ENCODE assay signal across 11 cellular contexts in genomic region chr15:65423150-65423976, GRCh38. TPM values are rescaled to one million over a fixed set of nuclear protein-coding genes. Genes with fewer than 3 reads are reported as not detected.
DNase-seq lines count a peak whose midpoint lies in the region; ATAC-seq and TF ChIP-seq lines count a peak whose summit lies in the region.
"Had no signal": no experiment of that assay in that cellular context is flagged by ENCODE, and none has a peak within 500 bp of the region (broad histone marks: within the 10 kb centered on the region; RNA-seq: fewer than 3 reads in every experiment).

No MANE protein-coding gene starts in this region.

- H3K27me3 ChIP-seq in BE2C = peaks cover 4% of the 10 kb centered on the region; the same call in 1 of the 2 replicates
- H3K27me3 ChIP-seq in HUES6 (ENCODE audit: control insufficient read depth, insufficient read depth, low read length) = peaks cover 15% of the 10 kb centered on the region; the same call in 1 of the 2 replicates
- H3K27me3 ChIP-seq in neural cell (ENCODE audit: insufficient read depth, low read depth, low read length) = peaks cover 3% of the 10 kb centered on the region
- peaks cover 4% of the 10 kb centered on the region; the same call in 1 of the 2 replicates for H3K27me3 ChIP-seq in PC-9 (ENCODE audit: insufficient read depth, low read depth)
- no peaks in the 10 kb centered on the region for H3K27me3 ChIP-seq in PC-3 (ENCODE audit: low read length)

- intact Hi-C loops in PC-9 (cut with micrococcal nuclease; ENCODE audit: unreplicated experiment) (no loop called here), PC-3 (cut with micrococcal nuclease) (no loop called here)

- BruUV-seq in PC-9 (replicated peaks; lab: Mats Ljungman, UMichigan) (no TSS peak), PC-3 (replicated peaks; lab: Mats Ljungman, UMichigan) (no TSS peak)

- H3K4me2 ChIP-seq in neural cell (ENCODE audit: low read length) (no peak overlapping the region), PC-9 (no peak overlapping the region), PC-3 (ENCODE audit: low read length) (no peak overlapping the region)

- CTCF ChIA-PET in PC-9 (lab: Charles Lee) = no interaction called here
- CTCF ChIA-PET in PC-3 (lab: Charles Lee) = no interaction called here

- H3K9me3 ChIP-seq in BE2C (no peaks in the 10 kb centered on the region), HUES6 (ENCODE audit: control insufficient read depth, insufficient read depth, low read depth, low read length) (no peaks in the 10 kb centered on the region), neural cell (ENCODE audit: low read length) (no peaks in the 10 kb centered on the region), PC-9 (ENCODE audit: insufficient read depth, low read depth) (no peaks in the 10 kb centered on the region), PC-3 (ENCODE audit: low read length) (no peaks in the 10 kb centered on the region)

- no peak for TF ChIP-seq RAD21 in neural cell (conservative IDR thresholded peaks at IDR 0.05)

- H3K4me1 ChIP-seq in BE2C (peaks cover 7% of the 10 kb centered on the region; the same call in 1 of the 2 replicates), HUES6 (ENCODE audit: control insufficient read depth, insufficient read depth, low read length) (peaks cover 48% of the 10 kb centered on the region), PC-9 (replicated peaks; ENCODE audit: insufficient read depth) (peaks cover 9% of the 10 kb centered on the region; the same call in 1 of the 2 replicates), PC-3 (ENCODE audit: insufficient read depth, low read length) (peaks cover 18% of the 10 kb centered on the region)

- H3K27ac ChIP-seq in HUES6 (ENCODE audit: low read depth, low read length) = peak overlapping the region; percentile 63; the same call in 1 of the 2 replicates
- no peak overlapping the region for H3K27ac ChIP-seq in coronary artery
- no peak overlapping the region for H3K27ac ChIP-seq in neural cell (ENCODE audit: low read length)
- no peak overlapping the region for H3K27ac ChIP-seq in PC-9
- H3K27ac ChIP-seq in PC-3 (ENCODE audit: low read length) = no peak overlapping the region

- no peaks in the 10 kb centered on the region for H3F3A ChIP-seq in neural cell (ENCODE audit: insufficient read depth, low read length, poor library complexity, severe bottlenecking)
- H3F3A ChIP-seq in PC-9 (ENCODE audit: insufficient read depth, low read depth) = no peaks in the 10 kb centered on the region
- no peaks in the 10 kb centered on the region for H3F3A ChIP-seq in PC-3 (ENCODE audit: low read length, unreplicated experiment)

- no peak overlapping the region for H2AFZ ChIP-seq in neural cell (ENCODE audit: low read depth, low read length)
- H2AFZ ChIP-seq in PC-9 = no peak overlapping the region
- no peak overlapping the region for H2AFZ ChIP-seq in PC-3 (ENCODE audit: low read length)

- H4K20me1 ChIP-seq in neural cell (ENCODE audit: insufficient read depth) (no peaks in the 10 kb centered on the region), PC-9 (ENCODE audit: insufficient read depth) (no peaks in the 10 kb centered on the region), PC-3 (ENCODE audit: low read length) (no peaks in the 10 kb centered on the region)

- ATAC-seq in PC-3 = no peak

- H3K79me2 ChIP-seq in neural cell (replicated peaks; ENCODE audit: insufficient read depth, low read length) = peaks cover 10% of the 10 kb centered on the region
- no peaks in the 10 kb centered on the region for H3K79me2 ChIP-seq in PC-9 (ENCODE audit: low read depth)
- H3K79me2 ChIP-seq in PC-3 (ENCODE audit: low read length) = no peaks in the 10 kb centered on the region

- TF ChIP-seq CTCF in BE2C (IDR thresholded peaks at IDR 0.05; ENCODE audit: low read depth, low read length) = no peak
- no peak for TF ChIP-seq CTCF in coronary artery (IDR thresholded peaks at IDR 0.05)
- no peak for TF ChIP-seq CTCF in neural cell (IDR thresholded peaks at IDR 0.05; ENCODE audit: poor library complexity, severe bottlenecking)
- TF ChIP-seq CTCF in PC-9 (conservative IDR thresholded peaks at IDR 0.05) = no peak
- no peak for TF ChIP-seq CTCF in PC-3 (conservative IDR thresholded peaks at IDR 0.05; ENCODE audit: low read depth, low read length)

- no peaks in the 10 kb centered on the region for H3K36me3 ChIP-seq in BE2C
- no peaks in the 10 kb centered on the region for H3K36me3 ChIP-seq in HUES6 (ENCODE audit: control insufficient read depth, insufficient read depth, low read length)
- H3K36me3 ChIP-seq in neural cell (ENCODE audit: insufficient read depth, low read length) = no peaks in the 10 kb centered on the region
- H3K36me3 ChIP-seq in PC-9 (ENCODE audit: low read depth) = no peaks in the 10 kb centered on the region
- no peaks in the 10 kb centered on the region for H3K36me3 ChIP-seq in PC-3 (ENCODE audit: low read depth, low read length)

- no peak for DNase-seq in BE2C
- peak; percentile 62 for DNase-seq in coronary artery (ENCODE audit: low spot score)
- DNase-seq in PC-9 = no peak
- no peak for DNase-seq in NOMO-1 (lab: John Stamatoyannopoulos, UW; ENCODE audit: unreplicated experiment in 2 of 2)
- no peak for DNase-seq in glomerular visceral epithelial cell (ENCODE audit: extremely low spot score)
- no peak for DNase-seq in PC-3
- DNase-seq: amniotic stem cell, GDM1 had no signal

- POLR2A ChIA-PET in PC-9 (lab: Charles Lee; ENCODE audit: unreplicated experiment) (interaction anchor here (0.7 kb wide), 1 partner anchor 303 kb away, joined by 3 read pairs; no protein-coding TSS in a partner anchor), PC-3 (lab: Charles Lee; ENCODE audit: unreplicated experiment) (no interaction called here)

- H3K9me2 ChIP-seq in neural cell (ENCODE audit: insufficient read depth, low read length) (no peaks in the 10 kb centered on the region), PC-9 (ENCODE audit: insufficient read depth) (no peaks in the 10 kb centered on the region), PC-3 (replicated peaks; ENCODE audit: low read length) (no peaks in the 10 kb centered on the region)

- no peak for TF ChIP-seq EP300 in neural cell (conservative IDR thresholded peaks at IDR 0.05; ENCODE audit: poor library complexity, severe bottlenecking)

- H3K4me3 ChIP-seq in BE2C (ENCODE audit: low read depth, low read length) (peak overlapping the region; percentile 43), HUES6 (ENCODE audit: low read depth, low read length) (peak overlapping the region; percentile 74), coronary artery (peak overlapping the region; percentile 82), neural cell (ENCODE audit: low read length) (peak overlapping the region; percentile 57), PC-9 (no peak overlapping the region), PC-3 (ENCODE audit: low read length) (no peak overlapping the region)

- H3K9ac ChIP-seq in HUES6 (ENCODE audit: low read length) (peak overlapping the region; percentile 81), neural cell (ENCODE audit: low read length) (peak overlapping the region; percentile 44), PC-3 (ENCODE audit: low read length) (no peak overlapping the region)

TF ChIP-seq in neural cell, 6 proteins besides CTCF, POLR2A, EP300 and RAD21:
- TF ChIP-seq MXI1 (conservative IDR thresholded peaks at IDR 0.05; ENCODE audit: poor library complexity, severe bottlenecking) (no peak), TAF1 (IDR thresholded peaks at IDR 0.05; ENCODE audit: low read depth) (no peak), POLR2AphosphoS5 (IDR thresholded peaks at IDR 0.05) (no peak)
- TF ChIP-seq, protein P1, sequence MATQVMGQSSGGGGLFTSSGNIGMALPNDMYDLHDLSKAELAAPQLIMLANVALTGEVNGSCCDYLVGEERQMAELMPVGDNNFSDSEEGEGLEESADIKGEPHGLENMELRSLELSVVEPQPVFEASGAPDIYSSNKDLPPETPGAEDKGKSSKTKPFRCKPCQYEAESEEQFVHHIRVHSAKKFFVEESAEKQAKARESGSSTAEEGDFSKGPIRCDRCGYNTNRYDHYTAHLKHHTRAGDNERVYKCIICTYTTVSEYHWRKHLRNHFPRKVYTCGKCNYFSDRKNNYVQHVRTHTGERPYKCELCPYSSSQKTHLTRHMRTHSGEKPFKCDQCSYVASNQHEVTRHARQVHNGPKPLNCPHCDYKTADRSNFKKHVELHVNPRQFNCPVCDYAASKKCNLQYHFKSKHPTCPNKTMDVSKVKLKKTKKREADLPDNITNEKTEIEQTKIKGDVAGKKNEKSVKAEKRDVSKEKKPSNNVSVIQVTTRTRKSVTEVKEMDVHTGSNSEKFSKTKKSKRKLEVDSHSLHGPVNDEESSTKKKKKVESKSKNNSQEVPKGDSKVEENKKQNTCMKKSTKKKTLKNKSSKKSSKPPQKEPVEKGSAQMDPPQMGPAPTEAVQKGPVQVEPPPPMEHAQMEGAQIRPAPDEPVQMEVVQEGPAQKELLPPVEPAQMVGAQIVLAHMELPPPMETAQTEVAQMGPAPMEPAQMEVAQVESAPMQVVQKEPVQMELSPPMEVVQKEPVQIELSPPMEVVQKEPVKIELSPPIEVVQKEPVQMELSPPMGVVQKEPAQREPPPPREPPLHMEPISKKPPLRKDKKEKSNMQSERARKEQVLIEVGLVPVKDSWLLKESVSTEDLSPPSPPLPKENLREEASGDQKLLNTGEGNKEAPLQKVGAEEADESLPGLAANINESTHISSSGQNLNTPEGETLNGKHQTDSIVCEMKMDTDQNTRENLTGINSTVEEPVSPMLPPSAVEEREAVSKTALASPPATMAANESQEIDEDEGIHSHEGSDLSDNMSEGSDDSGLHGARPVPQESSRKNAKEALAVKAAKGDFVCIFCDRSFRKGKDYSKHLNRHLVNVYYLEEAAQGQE (IDR thresholded peaks at IDR 0.05; ENCODE audit: borderline replicate concordance) = no peak

RNA-seq across cellular contexts. Expression of gene IGDCC4, which starts 0.6 kb away (rescaled TPM):
- 4.5 TPM for polyA plus RNA-seq in BE2C (2012; ENCODE audit: insufficient read depth, insufficient read length, low read depth)
- 1.2 and 3.1 TPM in 2 replicates for polyA plus RNA-seq in neural cell
- polyA minus RNA-seq in neural cell = 4.1 and 4.6 TPM in 2 replicates
- 0.10 and 0.31 TPM in 2 replicates for total RNA-seq in PC-9 (2021)
- total RNA-seq in PC-3 (2014; rRNA removed) = 0.98 and 1.6 TPM in 2 replicates

RNA-seq across cellular contexts. Expression of gene IGDCC3, which starts 45.6 kb away (rescaled TPM):
- polyA plus RNA-seq in BE2C (2012; ENCODE audit: insufficient read depth, insufficient read length, low read depth) = 92.6 TPM
- 14.4 and 18.8 TPM in 2 replicates for polyA plus RNA-seq in neural cell
- polyA minus RNA-seq in neural cell = 21.0 and 21.9 TPM in 2 replicates
- total RNA-seq in PC-9 (2021) (0.22 and 0.38 TPM in 2 replicates), PC-3 (2014; rRNA removed) (not detected in 2 replicates)
- total RNA-seq: RPMI7951 had no signal

Comparison
In these comparisons a context has a peak if more than half of its experiments do, and no peak if none do; other contexts are left out.
1. H3K4me3 ChIP-seq: peak in BE2C (single experiment), HUES6 (single experiment), coronary artery (single experiment) and neural cell (single experiment); none in PC-9 (single experiment) and PC-3 (single experiment).